ENCODE assay signal across 12 cellular contexts in genomic region chr7:68063171-68063570, GRCh38.
DNase-seq lines count a peak whose midpoint lies in the region; ATAC-seq, FAIRE-seq and TF ChIP-seq lines count a peak whose summit lies in the region.
"Had no signal": no experiment of that assay in that cellular context is flagged by ENCODE, and none has a peak within 500 bp of the region (broad histone marks: within the 10 kb centered on the region; RNA-seq: fewer than 3 reads in every experiment).

No MANE protein-coding gene starts in this region.

- no peaks in the 10 kb centered on the region for H3K9me3 ChIP-seq in H1 (ENCODE audit: insufficient read depth in 2 of 2, low read depth in 1 of 2, low read length in 1 of 2)
- no peaks in the 10 kb centered on the region for H3K9me3 ChIP-seq in neural progenitor cell (ENCODE audit: low read depth)
- H3K9me3 ChIP-seq in CD8-positive, alpha-beta memory T cell (ENCODE audit: low read length): no peaks in the 10 kb centered on the region

- no peaks in the 10 kb centered on the region for H3K79me1 ChIP-seq in H1 (ENCODE audit: low read depth, low read length)

- no peak overlapping the region for H3K4ac ChIP-seq in H1 (replicated peaks; ENCODE audit: insufficient read length, low read depth, low read length)

- no peaks in the 10 kb centered on the region for H3K36me3 Mint-ChIP-seq in neural progenitor cell
- H3K36me3 Mint-ChIP-seq in naive thymus-derived CD8-positive, alpha-beta T cell: peaks cover 0 to 10% (median 0%) of the 10 kb centered on the region in 3 donors
- H3K36me3 Mint-ChIP-seq in CD8-positive, alpha-beta memory T cell: no peaks in the 10 kb centered on the region

- H4K8ac ChIP-seq in H1 (ENCODE audit: extremely low read depth, insufficient read depth, low read length): no peak overlapping the region

- 87% methylated on average over 5 of the region's 6 CpGs; no CpG with 5 or more reads in 1 of the 2 experiments for WGBS in H1 (ENCODE audit: extremely low coverage in 1 of 2, insufficient coverage in 1 of 2, insufficient read length in 1 of 2, insufficient replicate concordance in 2 of 2, low coverage in 1 of 2, low lambda C conversion rate in 2 of 2, missing lambda C conversion rate in 1 of 2), 2 experiments

- H3K4me3 ChIP-seq in H1 (ENCODE audit: extremely low read depth in 1 of 4, insufficient read depth in 2 of 4, low read depth in 3 of 4, low read length in 4 of 4): no peak overlapping the region
- H3K4me3 ChIP-seq in neural progenitor cell: no peak overlapping the region
- H3K4me3 ChIP-seq in CD8-positive, alpha-beta memory T cell (ENCODE audit: low read length): no peak overlapping the region

- H4K5ac ChIP-seq in H1 (ENCODE audit: insufficient read length, low read depth, low read length): no peak overlapping the region

- no peak overlapping the region for H3K27ac Mint-ChIP-seq in neural progenitor cell
- H3K27ac Mint-ChIP-seq in naive thymus-derived CD8-positive, alpha-beta T cell: no peak overlapping the region
- no peak overlapping the region for H3K27ac Mint-ChIP-seq in CD8-positive, alpha-beta memory T cell
- H3K27ac Mint-ChIP-seq: activated T-helper 2 cell treated with anti-CD3 and anti-CD28 coated beads, Interferon-gamma antibody, Interleukin-2, Interleukin-4, amounts not matched to agents 10 μg/mL and 5 μg/mL and 100 μg/mL, durations not matched to agents 14 hours and 24 hours and 36 hours had no signal

- TF ChIP-seq POLR2A in H1 (IDR thresholded peaks at IDR 0.05; ENCODE audit: control extremely low read depth in 1 of 2, low read depth in 2 of 2, low read length in 2 of 2): no peak

- DNase-seq in NCI-H1417 (lab: John Stamatoyannopoulos, UW) (peak in 2 of 3 experiments; percentile 8 to 18), NCI-H1417 treated with DMSO at 0.1 percent for 48 hours (lab: John Stamatoyannopoulos, UW) (no peak), NCI-H146 (lab: John Stamatoyannopoulos, UW) (peak; percentile 30), H1 (ENCODE audit: low read depth in 1 of 2, low spot score in 2 of 2) (peak in 1 of 2 experiments; percentile 53), neural progenitor cell (ENCODE audit: low spot score) (peak; percentile 55)
- no peak for DNase-seq in naive thymus-derived CD8-positive, alpha-beta T cell
- DNase-seq in CD8-positive, alpha-beta memory T cell: no peak
- DNase-seq: stimulated activated CD4-positive, alpha-beta T cell treated with anti-CD3 and anti-CD28 coated beads, Interleukin-4, amount 100 ng/mL, for 24 hours had no signal

- no peak overlapping the region for H2BK20ac ChIP-seq in H1 (ENCODE audit: low read length)

- no peak overlapping the region for H4K91ac ChIP-seq in H1 (replicated peaks; ENCODE audit: insufficient read length, low read length)

- no peak for ATAC-seq in HG02610 (IDR thresholded peaks at IDR 0.05; ENCODE audit: unreplicated experiment)
- ATAC-seq in naive thymus-derived CD8-positive, alpha-beta T cell: no peak

- H3K27ac ChIP-seq in H1 (ENCODE audit: low read depth, low read length): no peak overlapping the region
- no peak overlapping the region for H3K27ac ChIP-seq in neural progenitor cell
- no peak overlapping the region for H3K27ac ChIP-seq in CD8-positive, alpha-beta memory T cell (ENCODE audit: low read depth, low read length)

- H3K36me3 ChIP-seq in H1 (ENCODE audit: control insufficient read depth in 2 of 4, insufficient read depth in 4 of 4, low read length in 3 of 4) (no peaks in the 10 kb centered on the region), neural progenitor cell (no peaks in the 10 kb centered on the region)
- no peaks in the 10 kb centered on the region for H3K36me3 ChIP-seq in CD8-positive, alpha-beta memory T cell (ENCODE audit: insufficient read depth, low read length)

- H3K4me2 ChIP-seq in H1 (ENCODE audit: insufficient read depth in 1 of 2, low read depth in 2 of 2, low read length in 2 of 2) (no peak overlapping the region), neural progenitor cell (no peak overlapping the region)

- H2AK5ac ChIP-seq in H1 (ENCODE audit: low read depth, low read length): no peak overlapping the region

- H3K4me1 Mint-ChIP-seq in neural progenitor cell: peaks cover 17% of the 10 kb centered on the region
- no peaks in the 10 kb centered on the region for H3K4me1 Mint-ChIP-seq in naive thymus-derived CD8-positive, alpha-beta T cell
- H3K4me1 Mint-ChIP-seq in CD8-positive, alpha-beta memory T cell: no peaks in the 10 kb centered on the region

- peaks cover 4% of the 10 kb centered on the region for H3K27me3 Mint-ChIP-seq in neural progenitor cell (ENCODE audit: insufficient read depth, low read depth)
- H3K27me3 Mint-ChIP-seq in naive thymus-derived CD8-positive, alpha-beta T cell: peaks cover 0 to 9% (median 0%) of the 10 kb centered on the region in 5 donors
- H3K27me3 Mint-ChIP-seq in CD8-positive, alpha-beta memory T cell: no peaks in the 10 kb centered on the region

- no peak overlapping the region for H2BK15ac ChIP-seq in H1 (ENCODE audit: low read length)

- TF ChIP-seq CTCF in H1 (IDR thresholded peaks at IDR 0.05; ENCODE audit: control extremely low read depth in 1 of 3, insufficient read depth in 1 of 3, low read depth in 1 of 3, low read length in 3 of 3) (peak; percentile 44 to 82 (median 48)), neural progenitor cell (IDR thresholded peaks at IDR 0.05) (peak; percentile 63)

- no peak overlapping the region for H3K14ac ChIP-seq in H1 (ENCODE audit: insufficient read length)

- no peaks in the 10 kb centered on the region for H3K27me3 ChIP-seq in H1 (replicated peaks in 1 of 4; ENCODE audit: control insufficient read depth in 3 of 4, extremely low read depth in 1 of 4, insufficient read depth in 3 of 4, low read length in 3 of 4)
- no peaks in the 10 kb centered on the region for H3K27me3 ChIP-seq in neural progenitor cell
- no peaks in the 10 kb centered on the region for H3K27me3 ChIP-seq in CD8-positive, alpha-beta memory T cell (ENCODE audit: insufficient read depth, low read length, poor library complexity, severe bottlenecking)

- H2BK120ac ChIP-seq in H1 (replicated peaks; ENCODE audit: low read depth, low read length): no peak overlapping the region

- H2BK5ac ChIP-seq in H1 (ENCODE audit: low read depth, low read length): no peak overlapping the region

- no peaks in the 10 kb centered on the region for H3F3A ChIP-seq in neural progenitor cell (ENCODE audit: low read depth)

- H2AFZ ChIP-seq in H1 (ENCODE audit: low read length) (no peak overlapping the region), neural progenitor cell (replicated peaks) (no peak overlapping the region)

- no peak overlapping the region for H2BK12ac ChIP-seq in H1 (ENCODE audit: low read depth, low read length)

- no peaks in the 10 kb centered on the region for H3K9me3 Mint-ChIP-seq in neural progenitor cell
- H3K9me3 Mint-ChIP-seq in naive thymus-derived CD8-positive, alpha-beta T cell: peaks cover 0 to 18% (median 7%) of the 10 kb centered on the region in 9 donors
- H3K9me3 Mint-ChIP-seq in CD8-positive, alpha-beta memory T cell: peaks cover 4 to 11% (median 8%) of the 10 kb centered on the region in 5 donors

- no peaks in the 10 kb centered on the region for H3K79me2 ChIP-seq in H1 (ENCODE audit: control insufficient read depth in 1 of 2, insufficient read depth in 2 of 2, low read length in 2 of 2)
- no peaks in the 10 kb centered on the region for H3K79me2 ChIP-seq in neural progenitor cell (ENCODE audit: low read depth)

- H3K23ac ChIP-seq in H1 (ENCODE audit: insufficient read length): no peak overlapping the region

- TF ChIP-seq EP300 in H1 (IDR thresholded peaks at IDR 0.05; ENCODE audit: borderline replicate concordance in 1 of 2, low read depth in 2 of 2, low read length in 2 of 2): no peak

- H3K9ac ChIP-seq in H1 (replicated peaks in 1 of 4; ENCODE audit: extremely low read depth in 1 of 4, low read depth in 3 of 4, low read length in 3 of 4) (no peak overlapping the region), neural progenitor cell (no peak overlapping the region)

- FAIRE-seq in H1 (lab: Jason Lieb, UNC): peak; percentile 78
- FAIRE-seq: A204.1, colon had no signal

- H3K23me2 ChIP-seq in H1 (ENCODE audit: low read depth, low read length): 0 out of 2 replicates have a peak, but pooled peaks cover 2% of the 10 kb centered on the region

- TF ChIP-seq RAD21 in H1 (IDR thresholded peaks at IDR 0.05 in 1 of 2, conservative IDR thresholded peaks at IDR 0.05 in 1 of 2; ENCODE audit: low read depth in 2 of 2, low read length in 2 of 2): peak; percentile 62 to 72

- POLR2A ChIA-PET in H1 (lab: Charles Lee; ENCODE audit: partially characterized antibody): no interaction called here
- POLR2A ChIA-PET in naive thymus-derived CD8-positive, alpha-beta T cell (lab: Charles Lee): no interaction called here
- POLR2A ChIA-PET in CD8-positive, alpha-beta memory T cell (lab: Charles Lee): no interaction called here

- H4K20me1 ChIP-seq in H1 (replicated peaks in 1 of 2; ENCODE audit: control insufficient read depth in 1 of 2, insufficient read depth in 2 of 2, low read length in 2 of 2) (no peaks in the 10 kb centered on the region), neural progenitor cell (ENCODE audit: low read depth) (no peaks in the 10 kb centered on the region)

- no peak overlapping the region for H3K18ac ChIP-seq in H1 (ENCODE audit: extremely low read depth, low read length)

- no peak overlapping the region for H3K56ac ChIP-seq in H1 (replicated peaks; ENCODE audit: insufficient read length, low read depth, low read length)

- H3K4me1 ChIP-seq in H1 (replicated peaks in 1 of 4; ENCODE audit: control insufficient read depth in 3 of 4, insufficient read depth in 4 of 4, low read length in 3 of 4) (peaks cover 0 to 4% (median 3%) of the 10 kb centered on the region in 4 experiments; a peak in 3 of 7 replicates), neural progenitor cell (no peaks in the 10 kb centered on the region)
- no peaks in the 10 kb centered on the region for H3K4me1 ChIP-seq in CD8-positive, alpha-beta memory T cell (ENCODE audit: insufficient read depth, low read length)

- CTCF ChIA-PET in H1 (lab: Charles Lee; ENCODE audit: partially characterized antibody): interaction anchor here (0.6 to 3.2 kb wide), 31 partner anchors 9 to 1230 kb away, joined by 3 to 14 read pairs (median 3); no protein-coding TSS in a partner anchor
- CTCF ChIA-PET in CD8-positive, alpha-beta memory T cell (lab: Charles Lee): no interaction called here

- no peak overlapping the region for H3K4me3 Mint-ChIP-seq in neural progenitor cell
- H3K4me3 Mint-ChIP-seq in naive thymus-derived CD8-positive, alpha-beta T cell: no peak overlapping the region
- no peak overlapping the region for H3K4me3 Mint-ChIP-seq in CD8-positive, alpha-beta memory T cell

TF ChIP-seq in H1, 55 proteins besides CTCF, POLR2A, EP300 and RAD21:
- TF ChIP-seq TEAD4 (IDR thresholded peaks at IDR 0.05; ENCODE audit: low read depth, low read length): 0 out of 2 replicates have a peak, but pooled peaks have one; percentile 32
- no peak for TF ChIP-seq GTF2F1 (IDR thresholded peaks at IDR 0.05; ENCODE audit: borderline replicate concordance, low read depth, low read length)

Comparison
In these comparisons a context has a peak if more than half of its experiments do, and no peak if none do; other contexts are left out.
1. DNase-seq: peak in NCI-H1417 (2 of 3), NCI-H146 (single experiment) and neural progenitor cell (single experiment); none in NCI-H1417 treated with DMSO at 0.1 percent for 48 hours (single experiment), naive thymus-derived CD8-positive, alpha-beta T cell (0 of 10) and CD8-positive, alpha-beta memory T cell (0 of 5).